In genomic region chr6:124131259-124131658, GRCh38 we compare ENCODE assay signal across 25 cellular contexts.
A peak's percentile ranks its signal among the peaks of the same experiment; 100 is the strongest.
DNase-seq lines count a peak whose midpoint lies in the region; ATAC-seq and TF ChIP-seq lines count a peak whose summit lies in the region.
"Had no signal": no experiment of that assay in that cellular context is flagged by ENCODE, and none has a peak within 500 bp of the region (broad histone marks: within the 10 kb centered on the region; RNA-seq: fewer than 3 reads in every experiment).

No MANE protein-coding gene starts in this region.

- no peak for TF ChIP-seq CTCF in fibroblast of pulmonary artery (IDR thresholded peaks at IDR 0.05; ENCODE audit: low read length, missing control alignments)
- no peak for TF ChIP-seq CTCF in retinal pigment epithelial cell (conservative IDR thresholded peaks at IDR 0.05; ENCODE audit: low read depth, low read length)
- no peak for TF ChIP-seq CTCF in HFFc6 (IDR thresholded peaks at IDR 0.05)

- no peaks in the 10 kb centered on the region for H3K4me1 Mint-ChIP-seq in HFFc6 (ENCODE audit: low read depth)
- H3K4me1 Mint-ChIP-seq: naive thymus-derived CD4-positive, alpha-beta T cell had no signal

- no peak overlapping the region for H3K27ac Mint-ChIP-seq in HFFc6
- H3K27ac Mint-ChIP-seq: activated CD8-positive, alpha-beta T cell treated with anti-CD3 and anti-CD28 coated beads, Interleukin-2, amount 10 ng/mL, durations not matched to agents 7 days and 5 days; activated naive CD4-positive, alpha-beta T cell treated with anti-CD3 and anti-CD28 coated beads, Interleukin-2, amount 50 U/mL, for 72 hours; CD4-positive, alpha-beta T cell; naive thymus-derived CD4-positive, alpha-beta T cell had no signal

- no peak overlapping the region for H3K4me3 Mint-ChIP-seq in HFFc6
- H3K4me3 Mint-ChIP-seq: activated CD8-positive, alpha-beta T cell treated with anti-CD3 and anti-CD28 coated beads, Interleukin-2, amount 10 ng/mL, durations not matched to agents 7 days and 5 days; activated T-cell treated with anti-CD3 and anti-CD28 coated beads, Interleukin-2, amount 50 U/mL, for 4 hours; CD4-positive, alpha-beta T cell; naive thymus-derived CD4-positive, alpha-beta T cell had no signal

- DNase-seq in H4 (ENCODE audit: low spot score), result peak; percentile 65
- DNase-seq in SW480 (ENCODE audit: low spot score), result peak; percentile 63
- DNase-seq in fibroblast of pulmonary artery (ENCODE audit: low read depth), result peak; percentile 64
- DNase-seq in retinal pigment epithelial cell (ENCODE audit: low read depth), result peak; percentile 67
- no peak for DNase-seq in HFFc6
- no peak for DNase-seq in activated T-cell treated with anti-CD3 and anti-CD28 coated beads, Interleukin-2, amount 50 U/mL, for 48 hours
- no peak for DNase-seq in nucleus accumbens (lab: John Stamatoyannopoulos, UW)
- DNase-seq: activated CD4-positive, CD25-positive, alpha-beta regulatory T cell; activated CD8-positive, alpha-beta T cell treated with anti-CD3 and anti-CD28 coated beads, Interleukin-2, amount 10 ng/mL, durations not matched to agents 7 days and 5 days; activated T-cell treated with anti-CD3 and anti-CD28 coated beads, Interleukin-2, amount 50 U/mL, for 4 hours; body of pancreas; CD4-positive, alpha-beta T cell; GOT3; hippocampal formation; naive thymus-derived CD4-positive, alpha-beta T cell; NCI-H1092; NCI-H2081; NCI-H446; stimulated activated CD4-positive, alpha-beta T cell treated with anti-CD3 and anti-CD28 coated beads, Interleukin-2, amount 100 ng/mL, for 24 hours; stimulated activated naive CD4-positive, alpha-beta T cell treated with Interleukin-2 at 50 U/mL for 16 hours; T-helper 9 cell; tibial artery had no signal

- ATAC-seq in HG02973 (IDR thresholded peaks at IDR 0.05; ENCODE audit: unreplicated experiment), result no peak
- ATAC-seq: activated CD8-positive, alpha-beta T cell treated with anti-CD3 and anti-CD28 coated beads, Interleukin-2, amount 10 ng/mL, durations not matched to agents 7 days and 5 days; activated naive CD4-positive, alpha-beta T cell treated with anti-CD3 and anti-CD28 coated beads, Interleukin-2, amount 50 U/mL, for 72 hours; activated T-cell treated with anti-CD3 and anti-CD28 coated beads, Interleukin-2, amount 50 U/mL, for 4 hours; body of pancreas; naive thymus-derived CD4-positive, alpha-beta T cell had no signal

- H3K9me3 Mint-ChIP-seq in HFFc6, result peaks cover 56% of the 10 kb centered on the region

- H3K27me3 Mint-ChIP-seq in HFFc6 (ENCODE audit: insufficient read depth), result peaks cover 1% of the 10 kb centered on the region
- H3K27me3 Mint-ChIP-seq: CD4-positive, alpha-beta T cell; naive thymus-derived CD4-positive, alpha-beta T cell had no signal

- 0 out of 2 replicates have a peak, but pooled peaks cover 4% of the 10 kb centered on the region for H3K36me3 Mint-ChIP-seq in HFFc6 (ENCODE audit: low read depth)
- H3K36me3 Mint-ChIP-seq: activated naive CD4-positive, alpha-beta T cell treated with anti-CD3 and anti-CD28 coated beads, Interleukin-2, amount 50 U/mL, for 72 hours; naive thymus-derived CD4-positive, alpha-beta T cell had no signal

- H3K4me3 ChIP-seq in fibroblast of pulmonary artery (replicated peaks; ENCODE audit: low read depth, low read length) (no peak overlapping the region), retinal pigment epithelial cell (ENCODE audit: low read length) (no peak overlapping the region)
- H3K4me3 ChIP-seq: body of pancreas, coronary artery, tibial artery had no signal

Comparison
In these comparisons a context has a peak if more than half of its experiments do, and no peak if none do; other contexts are left out.
1. DNase-seq: peak in H4 (single experiment), SW480 (single experiment), fibroblast of pulmonary artery (single experiment) and retinal pigment epithelial cell (single experiment); none in HFFc6 (single experiment), activated T-cell treated with anti-CD3 and anti-CD28 coated beads, Interleukin-2, amount 50 U/mL, for 48 hours (0 of 2) and nucleus accumbens (0 of 56).